ENCODE assay signal across 1 cellular context in the genomic region with DNA sequence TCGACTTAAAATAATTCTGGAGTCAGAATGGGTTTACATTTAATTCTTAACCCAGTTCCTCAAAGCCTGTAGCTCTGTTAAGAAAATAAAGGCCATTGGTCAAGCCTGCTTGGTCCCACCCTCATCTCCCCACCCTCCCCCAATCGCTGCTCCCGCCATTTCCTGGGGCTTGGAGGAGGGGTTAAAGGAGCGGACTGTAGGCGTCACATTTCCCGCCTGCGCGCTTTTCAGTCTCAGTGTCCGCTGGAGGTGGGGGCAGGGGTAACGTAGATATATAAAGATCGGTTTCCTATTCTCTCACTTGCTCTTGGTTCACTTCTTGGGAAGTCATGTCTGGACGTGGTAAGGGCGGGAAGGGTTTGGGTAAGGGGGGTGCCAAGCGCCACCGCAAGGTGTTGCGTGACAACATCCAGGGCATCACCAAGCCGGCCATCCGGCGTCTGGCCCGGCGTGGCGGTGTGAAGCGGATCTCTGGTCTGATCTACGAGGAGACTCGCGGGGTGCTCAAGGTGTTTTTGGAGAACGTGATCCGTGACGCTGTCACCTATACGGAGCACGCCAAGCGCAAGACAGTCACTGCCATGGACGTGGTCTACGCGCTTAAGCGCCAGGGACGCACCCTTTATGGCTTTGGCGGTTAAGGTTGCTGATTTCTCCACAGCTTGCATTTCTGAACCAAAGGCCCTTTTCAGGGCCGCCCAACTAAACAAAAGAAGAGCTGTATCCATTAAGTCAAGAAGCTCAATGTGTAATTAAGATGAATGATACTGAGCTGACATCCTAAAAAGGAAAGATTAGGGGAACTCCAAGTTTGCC.
A peak's percentile ranks its signal among the peaks of the same experiment; 100 is the strongest.
TF ChIP-seq lines count a peak whose summit lies in the region.

No MANE protein-coding gene starts in this region.

TF ChIP-seq in H1, 55 proteins besides CTCF, POLR2A, EP300 and RAD21:
- TF ChIP-seq SP4 (IDR thresholded peaks at IDR 0.05; ENCODE audit: low read length) (peak; percentile 71), CREB1 (IDR thresholded peaks at IDR 0.05) (peak; percentile 29; the same call in 1 of the 2 replicates), SAP30 (IDR thresholded peaks at IDR 0.05; ENCODE audit: insufficient read depth, insufficient replicate concordance, low read length) (peak; percentile 84), EZH2 (IDR thresholded peaks at IDR 0.05; ENCODE audit: low read depth, low read length, severe bottlenecking) (no peak), POLR2AphosphoS5 (IDR thresholded peaks at IDR 0.05; ENCODE audit: low read depth, low read length) (peak; percentile 99), SIN3A (conservative IDR thresholded peaks at IDR 0.05 in 1 of 2, IDR thresholded peaks at IDR 0.05 in 1 of 2; ENCODE audit: low read depth in 1 of 2, low read length in 2 of 2) (peak; percentile 45 to 81), TAF1 (IDR thresholded peaks at IDR 0.05; ENCODE audit: low read depth, low read length) (peak; percentile 88), PHF8 (conservative IDR thresholded peaks at IDR 0.05; ENCODE audit: low read depth, low read length) (peak; percentile 71), TAF7 (optimal IDR thresholded peaks at IDR 0.05; ENCODE audit: borderline replicate concordance, low read depth, low read length) (peak; percentile 96), SP2 (IDR thresholded peaks at IDR 0.05; ENCODE audit: low read length) (no peak), RFX5 (IDR thresholded peaks at IDR 0.05; ENCODE audit: borderline replicate concordance, low read depth, low read length) (no peak), TCF12 (IDR thresholded peaks at IDR 0.05; ENCODE audit: low read depth, low read length) (no peak), CHD2 (IDR thresholded peaks at IDR 0.05; ENCODE audit: low read length) (0 out of 2 replicates have a peak, but pooled peaks have one; percentile 8), HDAC2 (IDR thresholded peaks at IDR 0.05; ENCODE audit: borderline replicate concordance in 1 of 2, low read depth in 2 of 2, low read length in 2 of 2) (peak in 1 of 2 experiments; percentile 78; a peak in 1 of 4 replicates), TBP (IDR thresholded peaks at IDR 0.05; ENCODE audit: low read depth, low read length) (peak; percentile 93), KDM4A (IDR thresholded peaks at IDR 0.05; ENCODE audit: low read depth, low read length, severe bottlenecking) (peak; percentile 34), ASH2L (IDR thresholded peaks at IDR 0.05; ENCODE audit: low read length) (peak; percentile 69)
- TF ChIP-seq, protein P1, sequence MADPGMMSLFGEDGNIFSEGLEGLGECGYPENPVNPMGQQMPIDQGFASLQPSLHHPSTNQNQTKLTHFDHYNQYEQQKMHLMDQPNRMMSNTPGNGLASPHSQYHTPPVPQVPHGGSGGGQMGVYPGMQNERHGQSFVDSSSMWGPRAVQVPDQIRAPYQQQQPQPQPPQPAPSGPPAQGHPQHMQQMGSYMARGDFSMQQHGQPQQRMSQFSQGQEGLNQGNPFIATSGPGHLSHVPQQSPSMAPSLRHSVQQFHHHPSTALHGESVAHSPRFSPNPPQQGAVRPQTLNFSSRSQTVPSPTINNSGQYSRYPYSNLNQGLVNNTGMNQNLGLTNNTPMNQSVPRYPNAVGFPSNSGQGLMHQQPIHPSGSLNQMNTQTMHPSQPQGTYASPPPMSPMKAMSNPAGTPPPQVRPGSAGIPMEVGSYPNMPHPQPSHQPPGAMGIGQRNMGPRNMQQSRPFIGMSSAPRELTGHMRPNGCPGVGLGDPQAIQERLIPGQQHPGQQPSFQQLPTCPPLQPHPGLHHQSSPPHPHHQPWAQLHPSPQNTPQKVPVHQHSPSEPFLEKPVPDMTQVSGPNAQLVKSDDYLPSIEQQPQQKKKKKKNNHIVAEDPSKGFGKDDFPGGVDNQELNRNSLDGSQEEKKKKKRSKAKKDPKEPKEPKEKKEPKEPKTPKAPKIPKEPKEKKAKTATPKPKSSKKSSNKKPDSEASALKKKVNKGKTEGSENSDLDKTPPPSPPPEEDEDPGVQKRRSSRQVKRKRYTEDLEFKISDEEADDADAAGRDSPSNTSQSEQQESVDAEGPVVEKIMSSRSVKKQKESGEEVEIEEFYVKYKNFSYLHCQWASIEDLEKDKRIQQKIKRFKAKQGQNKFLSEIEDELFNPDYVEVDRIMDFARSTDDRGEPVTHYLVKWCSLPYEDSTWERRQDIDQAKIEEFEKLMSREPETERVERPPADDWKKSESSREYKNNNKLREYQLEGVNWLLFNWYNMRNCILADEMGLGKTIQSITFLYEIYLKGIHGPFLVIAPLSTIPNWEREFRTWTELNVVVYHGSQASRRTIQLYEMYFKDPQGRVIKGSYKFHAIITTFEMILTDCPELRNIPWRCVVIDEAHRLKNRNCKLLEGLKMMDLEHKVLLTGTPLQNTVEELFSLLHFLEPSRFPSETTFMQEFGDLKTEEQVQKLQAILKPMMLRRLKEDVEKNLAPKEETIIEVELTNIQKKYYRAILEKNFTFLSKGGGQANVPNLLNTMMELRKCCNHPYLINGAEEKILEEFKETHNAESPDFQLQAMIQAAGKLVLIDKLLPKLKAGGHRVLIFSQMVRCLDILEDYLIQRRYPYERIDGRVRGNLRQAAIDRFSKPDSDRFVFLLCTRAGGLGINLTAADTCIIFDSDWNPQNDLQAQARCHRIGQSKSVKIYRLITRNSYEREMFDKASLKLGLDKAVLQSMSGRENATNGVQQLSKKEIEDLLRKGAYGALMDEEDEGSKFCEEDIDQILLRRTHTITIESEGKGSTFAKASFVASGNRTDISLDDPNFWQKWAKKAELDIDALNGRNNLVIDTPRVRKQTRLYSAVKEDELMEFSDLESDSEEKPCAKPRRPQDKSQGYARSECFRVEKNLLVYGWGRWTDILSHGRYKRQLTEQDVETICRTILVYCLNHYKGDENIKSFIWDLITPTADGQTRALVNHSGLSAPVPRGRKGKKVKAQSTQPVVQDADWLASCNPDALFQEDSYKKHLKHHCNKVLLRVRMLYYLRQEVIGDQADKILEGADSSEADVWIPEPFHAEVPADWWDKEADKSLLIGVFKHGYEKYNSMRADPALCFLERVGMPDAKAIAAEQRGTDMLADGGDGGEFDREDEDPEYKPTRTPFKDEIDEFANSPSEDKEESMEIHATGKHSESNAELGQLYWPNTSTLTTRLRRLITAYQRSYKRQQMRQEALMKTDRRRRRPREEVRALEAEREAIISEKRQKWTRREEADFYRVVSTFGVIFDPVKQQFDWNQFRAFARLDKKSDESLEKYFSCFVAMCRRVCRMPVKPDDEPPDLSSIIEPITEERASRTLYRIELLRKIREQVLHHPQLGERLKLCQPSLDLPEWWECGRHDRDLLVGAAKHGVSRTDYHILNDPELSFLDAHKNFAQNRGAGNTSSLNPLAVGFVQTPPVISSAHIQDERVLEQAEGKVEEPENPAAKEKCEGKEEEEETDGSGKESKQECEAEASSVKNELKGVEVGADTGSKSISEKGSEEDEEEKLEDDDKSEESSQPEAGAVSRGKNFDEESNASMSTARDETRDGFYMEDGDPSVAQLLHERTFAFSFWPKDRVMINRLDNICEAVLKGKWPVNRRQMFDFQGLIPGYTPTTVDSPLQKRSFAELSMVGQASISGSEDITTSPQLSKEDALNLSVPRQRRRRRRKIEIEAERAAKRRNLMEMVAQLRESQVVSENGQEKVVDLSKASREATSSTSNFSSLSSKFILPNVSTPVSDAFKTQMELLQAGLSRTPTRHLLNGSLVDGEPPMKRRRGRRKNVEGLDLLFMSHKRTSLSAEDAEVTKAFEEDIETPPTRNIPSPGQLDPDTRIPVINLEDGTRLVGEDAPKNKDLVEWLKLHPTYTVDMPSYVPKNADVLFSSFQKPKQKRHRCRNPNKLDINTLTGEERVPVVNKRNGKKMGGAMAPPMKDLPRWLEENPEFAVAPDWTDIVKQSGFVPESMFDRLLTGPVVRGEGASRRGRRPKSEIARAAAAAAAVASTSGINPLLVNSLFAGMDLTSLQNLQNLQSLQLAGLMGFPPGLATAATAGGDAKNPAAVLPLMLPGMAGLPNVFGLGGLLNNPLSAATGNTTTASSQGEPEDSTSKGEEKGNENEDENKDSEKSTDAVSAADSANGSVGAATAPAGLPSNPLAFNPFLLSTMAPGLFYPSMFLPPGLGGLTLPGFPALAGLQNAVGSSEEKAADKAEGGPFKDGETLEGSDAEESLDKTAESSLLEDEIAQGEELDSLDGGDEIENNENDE (IDR thresholded peaks at IDR 0.05; ENCODE audit: insufficient replicate concordance, low read length) = peak; percentile 14
- TF ChIP-seq, protein P2, sequence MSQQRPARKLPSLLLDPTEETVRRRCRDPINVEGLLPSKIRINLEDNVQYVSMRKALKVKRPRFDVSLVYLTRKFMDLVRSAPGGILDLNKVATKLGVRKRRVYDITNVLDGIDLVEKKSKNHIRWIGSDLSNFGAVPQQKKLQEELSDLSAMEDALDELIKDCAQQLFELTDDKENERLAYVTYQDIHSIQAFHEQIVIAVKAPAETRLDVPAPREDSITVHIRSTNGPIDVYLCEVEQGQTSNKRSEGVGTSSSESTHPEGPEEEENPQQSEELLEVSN (IDR thresholded peaks at IDR 0.05) = peak; percentile 76
- TF ChIP-seq, protein P3, sequence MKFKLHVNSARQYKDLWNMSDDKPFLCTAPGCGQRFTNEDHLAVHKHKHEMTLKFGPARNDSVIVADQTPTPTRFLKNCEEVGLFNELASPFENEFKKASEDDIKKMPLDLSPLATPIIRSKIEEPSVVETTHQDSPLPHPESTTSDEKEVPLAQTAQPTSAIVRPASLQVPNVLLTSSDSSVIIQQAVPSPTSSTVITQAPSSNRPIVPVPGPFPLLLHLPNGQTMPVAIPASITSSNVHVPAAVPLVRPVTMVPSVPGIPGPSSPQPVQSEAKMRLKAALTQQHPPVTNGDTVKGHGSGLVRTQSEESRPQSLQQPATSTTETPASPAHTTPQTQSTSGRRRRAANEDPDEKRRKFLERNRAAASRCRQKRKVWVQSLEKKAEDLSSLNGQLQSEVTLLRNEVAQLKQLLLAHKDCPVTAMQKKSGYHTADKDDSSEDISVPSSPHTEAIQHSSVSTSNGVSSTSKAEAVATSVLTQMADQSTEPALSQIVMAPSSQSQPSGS (IDR thresholded peaks at IDR 0.05; ENCODE audit: low read length) = peak; percentile 67; the same call in 1 of the 2 replicates
